In the genomic region with DNA sequence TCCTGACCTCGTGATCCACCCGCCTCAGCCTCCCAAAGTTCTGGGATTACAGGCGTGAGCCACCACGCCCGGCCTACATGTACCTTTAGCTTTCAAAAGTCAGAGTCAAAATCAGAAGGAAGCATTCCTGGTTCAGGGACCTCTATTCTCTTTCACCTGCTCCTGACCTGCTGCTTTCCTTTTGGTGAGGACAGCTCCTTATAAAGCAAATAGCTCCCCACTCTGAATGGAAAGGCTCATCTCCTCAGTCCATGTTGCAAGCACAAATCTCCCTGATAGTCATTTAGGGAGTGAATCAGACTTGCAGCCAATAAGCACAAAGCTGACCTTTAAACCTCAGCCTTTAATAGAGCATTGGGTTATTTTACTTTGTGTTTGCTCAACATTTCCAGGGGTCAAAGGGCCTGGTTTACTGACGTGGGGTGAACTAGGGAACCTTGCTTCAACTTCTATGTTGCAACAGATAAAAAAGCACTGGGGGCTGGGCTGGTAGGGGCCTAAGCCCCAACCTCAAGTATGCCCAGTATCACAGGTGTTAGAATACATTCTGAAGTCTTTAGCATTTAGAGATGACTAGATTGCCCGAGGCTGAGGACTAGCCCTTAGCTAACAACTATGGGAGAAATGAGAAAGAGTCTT, we compare ENCODE assay signal across 1 cellular context.
A peak's percentile ranks its signal among the peaks of the same experiment; 100 is the strongest.
TF ChIP-seq lines count a peak whose summit lies in the region.

No MANE protein-coding gene starts in this region.

TF ChIP-seq in HepG2, 621 proteins besides CTCF, POLR2A, EP300 and RAD21 (continued from another document and continues in another):
- TF ChIP-seq, protein P1, sequence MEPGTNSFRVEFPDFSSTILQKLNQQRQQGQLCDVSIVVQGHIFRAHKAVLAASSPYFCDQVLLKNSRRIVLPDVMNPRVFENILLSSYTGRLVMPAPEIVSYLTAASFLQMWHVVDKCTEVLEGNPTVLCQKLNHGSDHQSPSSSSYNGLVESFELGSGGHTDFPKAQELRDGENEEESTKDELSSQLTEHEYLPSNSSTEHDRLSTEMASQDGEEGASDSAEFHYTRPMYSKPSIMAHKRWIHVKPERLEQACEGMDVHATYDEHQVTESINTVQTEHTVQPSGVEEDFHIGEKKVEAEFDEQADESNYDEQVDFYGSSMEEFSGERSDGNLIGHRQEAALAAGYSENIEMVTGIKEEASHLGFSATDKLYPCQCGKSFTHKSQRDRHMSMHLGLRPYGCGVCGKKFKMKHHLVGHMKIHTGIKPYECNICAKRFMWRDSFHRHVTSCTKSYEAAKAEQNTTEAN (CRISPR knock-in tag; conservative IDR thresholded peaks at IDR 0.05) = no peak
- TF ChIP-seq MATR3 (CRISPR knock-in tag; IDR thresholded peaks at IDR 0.05) (no peak), ZNF703 (CRISPR knock-in tag; IDR thresholded peaks at IDR 0.05; ENCODE audit: borderline replicate concordance) (peak; percentile 75; the same call in 1 of the 2 replicates), TBX3 (IDR thresholded peaks at IDR 0.05; ENCODE audit: borderline replicate concordance) (peak; percentile 29; the same call in 1 of the 2 replicates), ZNF563 (CRISPR knock-in tag; IDR thresholded peaks at IDR 0.05) (no peak), ZFP36L2 (CRISPR knock-in tag; IDR thresholded peaks at IDR 0.05) (no peak), ZNF724P (CRISPR knock-in tag; IDR thresholded peaks at IDR 0.05; ENCODE audit: borderline replicate concordance) (no peak), ZNF232 (CRISPR knock-in tag; IDR thresholded peaks at IDR 0.05; ENCODE audit: borderline replicate concordance) (no peak), FOXC1 (CRISPR knock-in tag; IDR thresholded peaks at IDR 0.05; ENCODE audit: borderline replicate concordance) (0 out of 2 replicates have a peak, but pooled peaks have one; percentile 23), CBX1 (IDR thresholded peaks at IDR 0.05; ENCODE audit: low read depth) (no peak), JUNB (CRISPR knock-in tag; IDR thresholded peaks at IDR 0.05; ENCODE audit: borderline replicate concordance) (no peak; the same call in 1 of the 2 replicates), XRCC5 (optimal IDR thresholded peaks at IDR 0.05; ENCODE audit: low read length) (peak; percentile 52), ZFP62 (CRISPR knock-in tag; IDR thresholded peaks at IDR 0.05) (no peak), ZFYVE20 (CRISPR knock-in tag; IDR thresholded peaks at IDR 0.05; ENCODE audit: borderline replicate concordance, low read depth) (no peak), IRF2 (CRISPR knock-in tag; IDR thresholded peaks at IDR 0.05) (peak; percentile 85), YY1 (IDR thresholded peaks at IDR 0.05; ENCODE audit: insufficient read depth, insufficient replicate concordance, low read depth, low read length) (no peak), ATAD3A (CRISPR knock-in tag; IDR thresholded peaks at IDR 0.05) (no peak), FOXO1 (CRISPR knock-in tag; IDR thresholded peaks at IDR 0.05) (peak; percentile 92), YEATS4 (CRISPR knock-in tag; IDR thresholded peaks at IDR 0.05; ENCODE audit: borderline replicate concordance) (peak; percentile 65), MYNN (CRISPR knock-in tag; IDR thresholded peaks at IDR 0.05; ENCODE audit: low read depth) (no peak), ZNF224 (CRISPR knock-in tag; IDR thresholded peaks at IDR 0.05) (no peak), ZNF3 (CRISPR knock-in tag; IDR thresholded peaks at IDR 0.05) (no peak)
- TF ChIP-seq, protein P2, sequence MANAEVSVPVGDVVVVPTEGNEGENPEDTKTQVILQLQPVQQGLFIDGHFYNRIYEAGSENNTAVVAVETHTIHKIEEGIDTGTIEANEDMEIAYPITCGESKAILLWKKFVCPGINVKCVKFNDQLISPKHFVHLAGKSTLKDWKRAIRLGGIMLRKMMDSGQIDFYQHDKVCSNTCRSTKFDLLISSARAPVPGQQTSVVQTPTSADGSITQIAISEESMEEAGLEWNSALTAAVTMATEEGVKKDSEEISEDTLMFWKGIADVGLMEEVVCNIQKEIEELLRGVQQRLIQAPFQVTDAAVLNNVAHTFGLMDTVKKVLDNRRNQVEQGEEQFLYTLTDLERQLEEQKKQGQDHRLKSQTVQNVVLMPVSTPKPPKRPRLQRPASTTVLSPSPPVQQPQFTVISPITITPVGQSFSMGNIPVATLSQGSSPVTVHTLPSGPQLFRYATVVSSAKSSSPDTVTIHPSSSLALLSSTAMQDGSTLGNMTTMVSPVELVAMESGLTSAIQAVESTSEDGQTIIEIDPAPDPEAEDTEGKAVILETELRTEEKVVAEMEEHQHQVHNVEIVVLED (CRISPR knock-in tag; IDR thresholded peaks at IDR 0.05; ENCODE audit: borderline replicate concordance) = no peak
- TF ChIP-seq, protein P3, sequence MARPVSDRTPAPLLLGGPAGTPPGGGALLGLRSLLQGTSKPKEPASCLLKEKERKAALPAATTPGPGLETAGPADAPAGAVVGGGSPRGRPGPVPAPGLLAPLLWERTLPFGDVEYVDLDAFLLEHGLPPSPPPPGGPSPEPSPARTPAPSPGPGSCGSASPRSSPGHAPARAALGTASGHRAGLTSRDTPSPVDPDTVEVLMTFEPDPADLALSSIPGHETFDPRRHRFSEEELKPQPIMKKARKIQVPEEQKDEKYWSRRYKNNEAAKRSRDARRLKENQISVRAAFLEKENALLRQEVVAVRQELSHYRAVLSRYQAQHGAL (CRISPR knock-in tag; IDR thresholded peaks at IDR 0.05; ENCODE audit: not compliant biosample characterization) = no peak
- TF ChIP-seq, protein P4, sequence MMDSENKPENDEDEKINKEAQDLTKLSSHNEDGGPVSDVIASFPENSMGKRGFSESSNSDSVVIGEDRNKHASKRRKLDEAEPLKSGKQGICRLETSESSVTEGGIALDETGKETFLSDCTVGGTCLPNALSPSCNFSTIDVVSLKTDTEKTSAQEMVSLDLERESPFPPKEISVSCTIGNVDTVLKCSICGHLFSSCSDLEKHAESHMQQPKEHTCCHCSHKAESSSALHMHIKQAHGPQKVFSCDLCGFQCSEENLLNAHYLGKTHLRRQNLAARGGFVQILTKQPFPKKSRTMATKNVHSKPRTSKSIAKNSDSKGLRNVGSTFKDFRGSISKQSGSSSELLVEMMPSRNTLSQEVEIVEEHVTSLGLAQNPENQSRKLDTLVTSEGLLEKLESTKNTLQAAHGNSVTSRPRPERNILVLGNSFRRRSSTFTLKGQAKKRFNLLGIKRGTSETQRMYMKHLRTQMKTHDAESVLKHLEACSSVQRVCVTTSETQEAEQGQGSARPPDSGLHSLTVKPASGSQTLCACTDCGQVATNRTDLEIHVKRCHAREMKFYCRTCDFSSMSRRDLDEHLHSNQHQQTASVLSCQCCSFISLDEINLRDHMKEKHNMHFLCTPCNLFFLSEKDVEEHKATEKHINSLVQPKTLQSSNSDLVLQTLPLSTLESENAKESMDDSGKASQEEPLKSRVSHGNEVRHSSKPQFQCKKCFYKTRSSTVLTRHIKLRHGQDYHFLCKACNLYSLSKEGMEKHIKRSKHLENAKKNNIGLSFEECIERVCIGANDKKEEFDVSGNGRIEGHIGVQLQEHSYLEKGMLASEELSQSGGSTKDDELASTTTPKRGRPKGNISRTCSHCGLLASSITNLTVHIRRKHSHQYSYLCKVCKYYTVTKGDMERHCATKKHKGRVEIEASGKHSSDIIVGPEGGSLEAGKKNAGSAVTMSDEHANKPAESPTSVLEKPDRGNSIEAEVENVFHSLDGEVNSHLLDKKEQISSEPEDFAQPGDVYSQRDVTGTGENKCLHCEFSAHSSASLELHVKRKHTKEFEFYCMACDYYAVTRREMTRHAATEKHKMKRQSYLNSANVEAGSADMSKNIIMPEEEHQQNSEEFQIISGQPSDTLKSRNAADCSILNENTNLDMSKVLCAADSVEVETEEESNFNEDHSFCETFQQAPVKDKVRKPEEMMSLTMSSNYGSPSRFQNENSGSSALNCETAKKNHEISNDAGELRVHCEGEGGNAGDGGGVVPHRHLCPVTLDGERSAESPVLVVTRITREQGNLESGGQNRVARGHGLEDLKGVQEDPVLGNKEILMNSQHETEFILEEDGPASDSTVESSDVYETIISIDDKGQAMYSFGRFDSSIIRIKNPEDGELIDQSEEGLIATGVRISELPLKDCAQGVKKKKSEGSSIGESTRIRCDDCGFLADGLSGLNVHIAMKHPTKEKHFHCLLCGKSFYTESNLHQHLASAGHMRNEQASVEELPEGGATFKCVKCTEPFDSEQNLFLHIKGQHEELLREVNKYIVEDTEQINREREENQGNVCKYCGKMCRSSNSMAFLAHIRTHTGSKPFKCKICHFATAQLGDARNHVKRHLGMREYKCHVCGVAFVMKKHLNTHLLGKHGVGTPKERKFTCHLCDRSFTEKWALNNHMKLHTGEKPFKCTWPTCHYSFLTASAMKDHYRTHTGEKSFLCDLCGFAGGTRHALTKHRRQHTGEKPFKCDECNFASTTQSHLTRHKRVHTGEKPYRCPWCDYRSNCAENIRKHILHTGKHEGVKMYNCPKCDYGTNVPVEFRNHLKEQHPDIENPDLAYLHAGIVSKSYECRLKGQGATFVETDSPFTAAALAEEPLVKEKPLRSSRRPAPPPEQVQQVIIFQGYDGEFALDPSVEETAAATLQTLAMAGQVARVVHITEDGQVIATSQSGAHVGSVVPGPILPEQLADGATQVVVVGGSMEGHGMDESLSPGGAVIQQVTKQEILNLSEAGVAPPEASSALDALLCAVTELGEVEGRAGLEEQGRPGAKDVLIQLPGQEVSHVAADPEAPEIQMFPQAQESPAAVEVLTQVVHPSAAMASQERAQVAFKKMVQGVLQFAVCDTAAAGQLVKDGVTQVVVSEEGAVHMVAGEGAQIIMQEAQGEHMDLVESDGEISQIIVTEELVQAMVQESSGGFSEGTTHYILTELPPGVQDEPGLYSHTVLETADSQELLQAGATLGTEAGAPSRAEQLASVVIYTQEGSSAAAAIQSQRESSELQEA (CRISPR knock-in tag; IDR thresholded peaks at IDR 0.05; ENCODE audit: not compliant biosample characterization) = no peak
- TF ChIP-seq, protein P5, sequence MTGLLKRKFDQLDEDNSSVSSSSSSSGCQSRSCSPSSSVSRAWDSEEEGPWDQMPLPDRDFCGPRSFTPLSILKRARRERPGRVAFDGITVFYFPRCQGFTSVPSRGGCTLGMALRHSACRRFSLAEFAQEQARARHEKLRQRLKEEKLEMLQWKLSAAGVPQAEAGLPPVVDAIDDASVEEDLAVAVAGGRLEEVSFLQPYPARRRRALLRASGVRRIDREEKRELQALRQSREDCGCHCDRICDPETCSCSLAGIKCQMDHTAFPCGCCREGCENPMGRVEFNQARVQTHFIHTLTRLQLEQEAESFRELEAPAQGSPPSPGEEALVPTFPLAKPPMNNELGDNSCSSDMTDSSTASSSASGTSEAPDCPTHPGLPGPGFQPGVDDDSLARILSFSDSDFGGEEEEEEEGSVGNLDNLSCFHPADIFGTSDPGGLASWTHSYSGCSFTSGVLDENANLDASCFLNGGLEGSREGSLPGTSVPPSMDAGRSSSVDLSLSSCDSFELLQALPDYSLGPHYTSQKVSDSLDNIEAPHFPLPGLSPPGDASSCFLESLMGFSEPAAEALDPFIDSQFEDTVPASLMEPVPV (CRISPR knock-in tag; IDR thresholded peaks at IDR 0.05) = 0 out of 2 replicates have a peak, but pooled peaks have one; percentile 20
- TF ChIP-seq, protein P6, sequence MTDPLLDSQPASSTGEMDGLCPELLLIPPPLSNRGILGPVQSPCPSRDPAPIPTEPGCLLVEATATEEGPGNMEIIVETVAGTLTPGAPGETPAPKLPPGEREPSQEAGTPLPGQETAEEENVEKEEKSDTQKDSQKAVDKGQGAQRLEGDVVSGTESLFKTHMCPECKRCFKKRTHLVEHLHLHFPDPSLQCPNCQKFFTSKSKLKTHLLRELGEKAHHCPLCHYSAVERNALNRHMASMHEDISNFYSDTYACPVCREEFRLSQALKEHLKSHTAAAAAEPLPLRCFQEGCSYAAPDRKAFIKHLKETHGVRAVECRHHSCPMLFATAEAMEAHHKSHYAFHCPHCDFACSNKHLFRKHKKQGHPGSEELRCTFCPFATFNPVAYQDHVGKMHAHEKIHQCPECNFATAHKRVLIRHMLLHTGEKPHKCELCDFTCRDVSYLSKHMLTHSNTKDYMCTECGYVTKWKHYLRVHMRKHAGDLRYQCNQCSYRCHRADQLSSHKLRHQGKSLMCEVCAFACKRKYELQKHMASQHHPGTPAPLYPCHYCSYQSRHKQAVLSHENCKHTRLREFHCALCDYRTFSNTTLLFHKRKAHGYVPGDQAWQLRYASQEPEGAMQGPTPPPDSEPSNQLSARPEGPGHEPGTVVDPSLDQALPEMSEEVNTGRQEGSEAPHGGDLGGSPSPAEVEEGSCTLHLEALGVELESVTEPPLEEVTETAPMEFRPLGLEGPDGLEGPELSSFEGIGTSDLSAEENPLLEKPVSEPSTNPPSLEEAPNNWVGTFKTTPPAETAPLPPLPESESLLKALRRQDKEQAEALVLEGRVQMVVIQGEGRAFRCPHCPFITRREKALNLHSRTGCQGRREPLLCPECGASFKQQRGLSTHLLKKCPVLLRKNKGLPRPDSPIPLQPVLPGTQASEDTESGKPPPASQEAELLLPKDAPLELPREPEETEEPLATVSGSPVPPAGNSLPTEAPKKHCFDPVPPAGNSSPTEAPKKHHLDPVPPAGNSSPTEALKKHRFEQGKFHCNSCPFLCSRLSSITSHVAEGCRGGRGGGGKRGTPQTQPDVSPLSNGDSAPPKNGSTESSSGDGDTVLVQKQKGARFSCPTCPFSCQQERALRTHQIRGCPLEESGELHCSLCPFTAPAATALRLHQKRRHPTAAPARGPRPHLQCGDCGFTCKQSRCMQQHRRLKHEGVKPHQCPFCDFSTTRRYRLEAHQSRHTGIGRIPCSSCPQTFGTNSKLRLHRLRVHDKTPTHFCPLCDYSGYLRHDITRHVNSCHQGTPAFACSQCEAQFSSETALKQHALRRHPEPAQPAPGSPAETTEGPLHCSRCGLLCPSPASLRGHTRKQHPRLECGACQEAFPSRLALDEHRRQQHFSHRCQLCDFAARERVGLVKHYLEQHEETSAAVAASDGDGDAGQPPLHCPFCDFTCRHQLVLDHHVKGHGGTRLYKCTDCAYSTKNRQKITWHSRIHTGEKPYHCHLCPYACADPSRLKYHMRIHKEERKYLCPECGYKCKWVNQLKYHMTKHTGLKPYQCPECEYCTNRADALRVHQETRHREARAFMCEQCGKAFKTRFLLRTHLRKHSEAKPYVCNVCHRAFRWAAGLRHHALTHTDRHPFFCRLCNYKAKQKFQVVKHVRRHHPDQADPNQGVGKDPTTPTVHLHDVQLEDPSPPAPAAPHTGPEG (CRISPR knock-in tag; IDR thresholded peaks at IDR 0.05) = peak; percentile 69
- TF ChIP-seq, protein P7, sequence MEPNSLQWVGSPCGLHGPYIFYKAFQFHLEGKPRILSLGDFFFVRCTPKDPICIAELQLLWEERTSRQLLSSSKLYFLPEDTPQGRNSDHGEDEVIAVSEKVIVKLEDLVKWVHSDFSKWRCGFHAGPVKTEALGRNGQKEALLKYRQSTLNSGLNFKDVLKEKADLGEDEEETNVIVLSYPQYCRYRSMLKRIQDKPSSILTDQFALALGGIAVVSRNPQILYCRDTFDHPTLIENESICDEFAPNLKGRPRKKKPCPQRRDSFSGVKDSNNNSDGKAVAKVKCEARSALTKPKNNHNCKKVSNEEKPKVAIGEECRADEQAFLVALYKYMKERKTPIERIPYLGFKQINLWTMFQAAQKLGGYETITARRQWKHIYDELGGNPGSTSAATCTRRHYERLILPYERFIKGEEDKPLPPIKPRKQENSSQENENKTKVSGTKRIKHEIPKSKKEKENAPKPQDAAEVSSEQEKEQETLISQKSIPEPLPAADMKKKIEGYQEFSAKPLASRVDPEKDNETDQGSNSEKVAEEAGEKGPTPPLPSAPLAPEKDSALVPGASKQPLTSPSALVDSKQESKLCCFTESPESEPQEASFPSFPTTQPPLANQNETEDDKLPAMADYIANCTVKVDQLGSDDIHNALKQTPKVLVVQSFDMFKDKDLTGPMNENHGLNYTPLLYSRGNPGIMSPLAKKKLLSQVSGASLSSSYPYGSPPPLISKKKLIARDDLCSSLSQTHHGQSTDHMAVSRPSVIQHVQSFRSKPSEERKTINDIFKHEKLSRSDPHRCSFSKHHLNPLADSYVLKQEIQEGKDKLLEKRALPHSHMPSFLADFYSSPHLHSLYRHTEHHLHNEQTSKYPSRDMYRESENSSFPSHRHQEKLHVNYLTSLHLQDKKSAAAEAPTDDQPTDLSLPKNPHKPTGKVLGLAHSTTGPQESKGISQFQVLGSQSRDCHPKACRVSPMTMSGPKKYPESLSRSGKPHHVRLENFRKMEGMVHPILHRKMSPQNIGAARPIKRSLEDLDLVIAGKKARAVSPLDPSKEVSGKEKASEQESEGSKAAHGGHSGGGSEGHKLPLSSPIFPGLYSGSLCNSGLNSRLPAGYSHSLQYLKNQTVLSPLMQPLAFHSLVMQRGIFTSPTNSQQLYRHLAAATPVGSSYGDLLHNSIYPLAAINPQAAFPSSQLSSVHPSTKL (CRISPR knock-in tag; IDR thresholded peaks at IDR 0.05) = peak; percentile 97
